ENCODE assay signal across 8 cellular contexts in genomic region chr5:115460476-115460875, GRCh38.
DNase-seq lines count a peak whose midpoint lies in the region; ATAC-seq and TF ChIP-seq lines count a peak whose summit lies in the region.

No MANE protein-coding gene starts in this region.

- peak; percentile 53 for DNase-seq in NCI-H2029 treated with DMSO at 0.1 percent for 48 hours (lab: John Stamatoyannopoulos, UW)
- peak; percentile 98 for DNase-seq in foreskin fibroblast
- DNase-seq in SKM-1 treated with dmso at 0.1 percent for 144 hours (lab: John Stamatoyannopoulos, UW; ENCODE audit: unreplicated experiment): no peak
- DNase-seq in NCI-H510A treated with DMSO at 0.1 percent for 48 hours (lab: John Stamatoyannopoulos, UW): no peak
- DNase-seq in pons (ENCODE audit: low spot score): no peak

- H3K4me3 ChIP-seq in foreskin fibroblast (ENCODE audit: low read depth in 1 of 2, low read length in 2 of 2): no peak overlapping the region

- TF ChIP-seq POLR2A in GM18505 (IDR thresholded peaks at IDR 0.05; ENCODE audit: borderline replicate concordance, extremely low read depth, insufficient read depth, insufficient read length): no peak

- TF ChIP-seq CTCF in foreskin fibroblast (IDR thresholded peaks at IDR 0.05; ENCODE audit: low read depth, low read length): no peak

- peak; percentile 78 for ATAC-seq in GM18505 (IDR thresholded peaks at IDR 0.05; ENCODE audit: unreplicated experiment)
- peak; percentile 51 for ATAC-seq in GM21825 (IDR thresholded peaks at IDR 0.05; ENCODE audit: unreplicated experiment)
- ATAC-seq in HG03097 (IDR thresholded peaks at IDR 0.05; ENCODE audit: low FRiP score, unreplicated experiment): no peak

Comparison
In these comparisons a context has a peak if more than half of its experiments do, and no peak if none do; other contexts are left out.
1. DNase-seq: peak in NCI-H2029 treated with DMSO at 0.1 percent for 48 hours (single experiment) and foreskin fibroblast (2 of 2); none in SKM-1 treated with dmso at 0.1 percent for 144 hours (single experiment), NCI-H510A treated with DMSO at 0.1 percent for 48 hours (single experiment) and pons (single experiment).